In genomic region chr6:142087950-142088857, GRCh38 we compare ENCODE assay signal across 17 cellular contexts. TPM values are rescaled to one million over a fixed set of nuclear protein-coding genes. Genes with fewer than 3 reads are reported as not detected.
A peak's percentile ranks its signal among the peaks of the same experiment; 100 is the strongest.
DNase-seq lines count a peak whose midpoint lies in the region; TF ChIP-seq lines count a peak whose summit lies in the region.
"Had no signal": no experiment of that assay in that cellular context is flagged by ENCODE, and none has a peak within 500 bp of the region (broad histone marks: within the 10 kb centered on the region; RNA-seq: fewer than 3 reads in every experiment).

No MANE protein-coding gene starts in this region.

- no peak overlapping the region for H2BK12ac ChIP-seq in mesenchymal stem cell (ENCODE audit: low read length in 2 of 2)

- no peaks in the 10 kb centered on the region for H3K4me1 Mint-ChIP-seq in brain
- peaks cover 5% of the 10 kb centered on the region for H3K4me1 Mint-ChIP-seq in endothelial cell (ENCODE audit: unreplicated experiment)
- H3K4me1 Mint-ChIP-seq: activated B cell treated with CpG ODN at 0.5 μM for 24 hours had no signal

- intact Hi-C loops in A673 (cut with micrococcal nuclease; ENCODE audit: unreplicated experiment), result no loop called here

- no peak overlapping the region for H4K8ac ChIP-seq in mesenchymal stem cell (ENCODE audit: low read length)

- H3K9ac ChIP-seq in HUES6 (ENCODE audit: low read length), result no peak overlapping the region
- H3K9ac ChIP-seq in mesenchymal stem cell (ENCODE audit: low read length), result no peak overlapping the region

- H2BK5ac ChIP-seq in mesenchymal stem cell (ENCODE audit: low read depth, low read length, poor library complexity, severe bottlenecking), result no peak overlapping the region

- no peaks in the 10 kb centered on the region for H3K9me3 Mint-ChIP-seq in brain
- H3K9me3 Mint-ChIP-seq in endothelial cell (ENCODE audit: unreplicated experiment), result no peaks in the 10 kb centered on the region
- H3K9me3 Mint-ChIP-seq: activated B cell treated with CpG ODN at 0.5 μM for 24 hours; activated naive CD4-positive, alpha-beta T cell treated with anti-CD3 and anti-CD28 coated beads, Interleukin-2, amount 50 U/mL, for 24 hours; HFFc6 had no signal

- DNase-seq in A673 (ENCODE audit: low spot score) (no peak), mesenchymal stem cell (no peak), AML-193 (lab: John Stamatoyannopoulos, UW) (no peak), C1 segment of cervical spinal cord (lab: John Stamatoyannopoulos, UW) (no peak), NOMO-1 treated with dmso at 0.1 percent for 144 hours (lab: John Stamatoyannopoulos, UW; ENCODE audit: unreplicated experiment) (no peak), endothelial cell (ENCODE audit: low spot score) (no peak)
- DNase-seq: activated B cell treated with CpG ODN at 0.5 μM for 24 hours; cortex of kidney; NCI-H2107; ovary; stimulated activated CD4-positive, alpha-beta T cell treated with anti-CD3 and anti-CD28 coated beads, Interleukin-15, amount 100 ng/mL, for 24 hours; thyroid gland had no signal

- no peaks in the 10 kb centered on the region for H3K79me1 ChIP-seq in mesenchymal stem cell (replicated peaks; ENCODE audit: low read length, poor library complexity, severe bottlenecking)

- TF ChIP-seq CTCF in A673 (conservative IDR thresholded peaks at IDR 0.05; ENCODE audit: low read depth, low read length) (no peak), brain (conservative IDR thresholded peaks at IDR 0.05) (no peak), endothelial cell (IDR thresholded peaks at IDR 0.05; ENCODE audit: unreplicated experiment) (no peak)

- no peak overlapping the region for H4K91ac ChIP-seq in mesenchymal stem cell (ENCODE audit: low read length)

- no peak overlapping the region for H2BK15ac ChIP-seq in mesenchymal stem cell (ENCODE audit: low read depth, poor library complexity, severe bottlenecking)

- H2AFZ ChIP-seq in mesenchymal stem cell (ENCODE audit: low read depth, low read length), result no peak overlapping the region

- H2BK120ac ChIP-seq in mesenchymal stem cell (ENCODE audit: low read depth, low read length), result no peak overlapping the region

- H3K14ac ChIP-seq in mesenchymal stem cell (ENCODE audit: low read length in 2 of 2), result no peak overlapping the region

- POLR2A ChIA-PET in A673 (lab: Charles Lee; ENCODE audit: low non-redundant PET), result no interaction called here

- peak overlapping the region; percentile 23 for H3K4me2 ChIP-seq in mesenchymal stem cell (ENCODE audit: low read length, poor library complexity, severe bottlenecking)

- CTCF ChIA-PET in A673 (lab: Charles Lee), result no interaction called here

- H3K27ac ChIP-seq in A673 (ENCODE audit: low read depth, low read length, poor library complexity, severe bottlenecking) (no peak overlapping the region), HUES6 (ENCODE audit: low read depth, low read length) (no peak overlapping the region), mesenchymal stem cell (ENCODE audit: low read length, poor library complexity, severe bottlenecking) (no peak overlapping the region)
- H3K27ac ChIP-seq: ovary, thyroid gland had no signal

- H3K4me3 Mint-ChIP-seq in brain, result peak overlapping the region; percentile 11 to 85 (median 63)
- H3K4me3 Mint-ChIP-seq in endothelial cell (ENCODE audit: unreplicated experiment), result no peak overlapping the region
- H3K4me3 Mint-ChIP-seq: activated B cell treated with CpG ODN at 0.5 μM for 24 hours; activated naive CD4-positive, alpha-beta T cell treated with anti-CD3 and anti-CD28 coated beads, Interleukin-2, amount 50 U/mL, for 24 hours; HFFc6 had no signal

- H3K9me3 ChIP-seq in A673 (ENCODE audit: low read depth, low read length, poor library complexity, severe bottlenecking) (no peaks in the 10 kb centered on the region), HUES6 (ENCODE audit: control insufficient read depth, insufficient read depth, low read depth, low read length) (no peaks in the 10 kb centered on the region), mesenchymal stem cell (ENCODE audit: control insufficient read depth, low read length) (no peaks in the 10 kb centered on the region)
- H3K9me3 ChIP-seq: thyroid gland had no signal

- H3K36me3 ChIP-seq in A673 (ENCODE audit: insufficient read depth, low read length, poor library complexity, severe bottlenecking), result no peaks in the 10 kb centered on the region
- H3K36me3 ChIP-seq in HUES6 (ENCODE audit: control insufficient read depth, insufficient read depth, low read length), result no peaks in the 10 kb centered on the region
- H3K36me3 ChIP-seq in mesenchymal stem cell (ENCODE audit: control insufficient read depth in 1 of 2, insufficient read depth in 2 of 2, low read depth in 1 of 2, low read length in 2 of 2), result no peaks in the 10 kb centered on the region
- H3K36me3 ChIP-seq: ovary, thyroid gland had no signal

- H3K36me3 Mint-ChIP-seq in brain (no peaks in the 10 kb centered on the region), endothelial cell (ENCODE audit: low read depth, unreplicated experiment) (no peaks in the 10 kb centered on the region)
- H3K36me3 Mint-ChIP-seq: activated naive CD4-positive, alpha-beta T cell treated with anti-CD3 and anti-CD28 coated beads, Interleukin-2, amount 50 U/mL, for 24 hours had no signal

- H3K27ac Mint-ChIP-seq in brain (no peak overlapping the region), endothelial cell (ENCODE audit: unreplicated experiment) (no peak overlapping the region)
- H3K27ac Mint-ChIP-seq: activated B cell treated with CpG ODN at 0.5 μM for 24 hours; activated naive CD4-positive, alpha-beta T cell treated with anti-CD3 and anti-CD28 coated beads, Interleukin-2, amount 50 U/mL, for 24 hours; HFFc6 had no signal

- H2AK5ac ChIP-seq in mesenchymal stem cell (ENCODE audit: low read length, severe bottlenecking), result no peak overlapping the region

- BruUV-seq in A673 (replicated peaks; lab: Mats Ljungman, UMichigan), result no TSS peak

- 55% methylated on average over 47 of the region's 49 CpGs for WGBS in mesenchymal stem cell

- no peak overlapping the region for H3K4ac ChIP-seq in mesenchymal stem cell (ENCODE audit: low read depth in 1 of 2, low read length in 2 of 2)

- H3K27me3 ChIP-seq in A673 (replicated peaks; ENCODE audit: insufficient read depth, low read depth, low read length, poor library complexity) (no peaks in the 10 kb centered on the region), HUES6 (ENCODE audit: control insufficient read depth, insufficient read depth, low read length) (peaks cover 23% of the 10 kb centered on the region), mesenchymal stem cell (ENCODE audit: control insufficient read depth in 1 of 2, insufficient read depth in 1 of 2, low read length in 2 of 2) (peaks cover 8 to 19% of the 10 kb centered on the region in 2 experiments)
- H3K27me3 ChIP-seq: ovary, thyroid gland had no signal

- H3K4me1 ChIP-seq in A673 (ENCODE audit: insufficient read depth, low read length, poor library complexity, severe bottlenecking) (no peaks in the 10 kb centered on the region), HUES6 (ENCODE audit: control insufficient read depth, insufficient read depth, low read length) (peaks cover 4% of the 10 kb centered on the region; the same call in 1 of the 2 replicates), mesenchymal stem cell (ENCODE audit: control insufficient read depth, insufficient read depth, low read depth, low read length) (peaks cover 6% of the 10 kb centered on the region)
- H3K4me1 ChIP-seq: thyroid gland had no signal

- H3K4me3 ChIP-seq in A673 (ENCODE audit: low read depth, low read length, poor library complexity, severe bottlenecking) (peak overlapping the region; percentile 37), HUES6 (ENCODE audit: low read depth, low read length) (peak overlapping the region; percentile 57), mesenchymal stem cell (ENCODE audit: insufficient read depth in 1 of 2, low read depth in 1 of 2, low read length in 2 of 2) (peak overlapping the region in 1 of 2 experiments; percentile 58)
- H3K4me3 ChIP-seq: ovary, thyroid gland had no signal

- peaks cover 17% of the 10 kb centered on the region for H3K27me3 Mint-ChIP-seq in brain
- no peaks in the 10 kb centered on the region for H3K27me3 Mint-ChIP-seq in endothelial cell (ENCODE audit: unreplicated experiment)

- peak overlapping the region in 1 of 2 experiments; percentile 57 for H3K23ac ChIP-seq in mesenchymal stem cell (ENCODE audit: low read length in 2 of 2)

- H3K18ac ChIP-seq in mesenchymal stem cell (ENCODE audit: low read depth in 1 of 2, low read length in 2 of 2), result no peak overlapping the region

RNA-seq across cellular contexts. Expression of gene GJE1, which starts 44.5 kb away (rescaled TPM):
- not detected in 2 replicates for total RNA-seq in A673 (2021)
- not detected for polyA plus RNA-seq in brain (ENCODE audit: insufficient read depth, low read depth, low replicate concordance)
- polyA plus RNA-seq in mesenchymal stem cell (2013, experiment 1 of 2), result not detected
- polyA plus RNA-seq in mesenchymal stem cell (2013, experiment 2 of 2), result not detected
- not detected for total RNA-seq in endothelial cell (ENCODE audit: unreplicated experiment)
- total RNA-seq: activated B cell treated with CpG ODN at 0.5 μM for 24 hours, HFFc6, M059J, ovary, thyroid gland had no signal
- polyA plus RNA-seq: ovary had no signal

RNA-seq across cellular contexts. Expression of gene NMBR, which starts 58.7 kb away (rescaled TPM):
- total RNA-seq in A673 (2021), result not detected in 2 replicates
- polyA plus RNA-seq in brain (ENCODE audit: insufficient read depth, low read depth, low replicate concordance), result 0.41 TPM
- 0.06 TPM for polyA plus RNA-seq in mesenchymal stem cell (2013, experiment 1 of 2)
- not detected for polyA plus RNA-seq in mesenchymal stem cell (2013, experiment 2 of 2)
- not detected for total RNA-seq in endothelial cell (ENCODE audit: unreplicated experiment)
- total RNA-seq: activated B cell treated with CpG ODN at 0.5 μM for 24 hours, M059J had no signal
- polyA plus RNA-seq: ovary had no signal

RNA-seq across cellular contexts. Expression of gene VTA1, which starts 58.9 kb away (rescaled TPM):
- total RNA-seq in A673 (2021) (72.9 and 75.4 TPM in 2 replicates), endothelial cell (ENCODE audit: unreplicated experiment) (36.6 TPM)
- polyA plus RNA-seq in brain (ENCODE audit: insufficient read depth, low read depth, low replicate concordance), result 64.9 TPM
- 52.9 TPM for polyA plus RNA-seq in mesenchymal stem cell (2013, experiment 1 of 2)
- polyA plus RNA-seq in mesenchymal stem cell (2013, experiment 2 of 2), result 53.4 TPM
